In the genomic region with DNA sequence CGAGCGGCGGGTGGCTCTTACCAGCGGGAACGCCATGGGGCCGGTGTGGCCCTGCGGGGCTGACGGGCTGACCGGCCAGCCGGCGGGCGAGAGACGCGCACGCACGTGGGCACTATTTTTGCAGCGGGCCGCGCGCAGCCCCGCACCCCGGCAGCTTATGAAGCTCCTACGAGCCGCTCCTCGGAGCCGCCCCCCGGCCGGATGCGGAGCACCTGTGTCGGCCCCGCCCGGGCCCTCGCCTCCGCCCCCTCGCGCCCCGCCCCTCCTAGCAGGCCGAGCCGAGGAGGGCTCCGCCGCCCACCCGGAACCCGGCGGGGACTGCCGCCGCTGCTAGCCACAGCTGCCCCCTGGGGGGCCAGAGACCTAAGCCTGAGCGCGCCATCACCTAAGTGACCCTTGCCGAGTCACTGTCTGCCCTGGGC, we compare ENCODE assay signal across 8 cellular contexts. TPM values are rescaled to one million over a fixed set of nuclear protein-coding genes. Genes with fewer than 3 reads are reported as not detected.
DNase-seq lines count a peak whose midpoint lies in the region; ATAC-seq lines count a peak whose summit lies in the region.

No MANE protein-coding gene starts in this region.

- H3K9me3 ChIP-seq in CD4-positive, alpha-beta memory T cell (ENCODE audit: control insufficient read depth in 1 of 2, low read length in 2 of 2), result no peaks in the 10 kb centered on the region
- no peaks in the 10 kb centered on the region for H3K9me3 ChIP-seq in HUES64 (ENCODE audit: insufficient read depth, low read depth, low read length)

- H3K27ac Mint-ChIP-seq in CD4-positive, alpha-beta memory T cell, result no peak overlapping the region
- H3K27ac Mint-ChIP-seq in activated naive CD4-positive, alpha-beta T cell treated with anti-CD3 and anti-CD28 coated beads, Interleukin-2, amount 50 U/mL, for 72 hours, result no peak overlapping the region

- intact Hi-C loops in CD4-positive, alpha-beta memory T cell (cut with micrococcal nuclease), result no loop called here

- no peaks in the 10 kb centered on the region for H3K36me3 Mint-ChIP-seq in CD4-positive, alpha-beta memory T cell
- no peaks in the 10 kb centered on the region for H3K36me3 Mint-ChIP-seq in activated naive CD4-positive, alpha-beta T cell treated with anti-CD3 and anti-CD28 coated beads, Interleukin-2, amount 50 U/mL, for 72 hours

- CTCF ChIA-PET in CD4-positive, alpha-beta memory T cell (lab: Charles Lee; ENCODE audit: partially characterized antibody), result no interaction called here

- POLR2A ChIA-PET in CD4-positive, alpha-beta memory T cell (lab: Charles Lee; ENCODE audit: partially characterized antibody), result interaction anchor here (0.6 to 2.2 kb wide), 4 partner anchors 32 to 441 kb away, joined by 3 to 13 read pairs (median 4); a partner anchor contains a TSS

- peak overlapping the region in 1 of 2 donors; percentile 19 for H3K4me3 ChIP-seq in CD4-positive, alpha-beta memory T cell (ENCODE audit: low read length in 2 of 2)
- H3K4me3 ChIP-seq in HUES64 (ENCODE audit: low read length), result peak overlapping the region; percentile 27

- no peaks in the 10 kb centered on the region for H3K36me3 ChIP-seq in CD4-positive, alpha-beta memory T cell (ENCODE audit: insufficient read depth, low read length)
- no peaks in the 10 kb centered on the region for H3K36me3 ChIP-seq in HUES64 (ENCODE audit: insufficient read depth, low read length)

- no peak overlapping the region for H3K9ac ChIP-seq in HUES64 (ENCODE audit: low read depth, low read length)

- peaks cover 17% of the 10 kb centered on the region for H3K4me1 ChIP-seq in CD4-positive, alpha-beta memory T cell (ENCODE audit: insufficient read depth, low read length)
- H3K4me1 ChIP-seq in HUES64 (ENCODE audit: insufficient read depth, low read length), result no peaks in the 10 kb centered on the region; the same call in 1 of the 2 replicates

- peaks cover 35 to 39% of the 10 kb centered on the region in 2 donors for H3K27me3 Mint-ChIP-seq in CD4-positive, alpha-beta memory T cell

- H3K27me3 ChIP-seq in CD4-positive, alpha-beta memory T cell (ENCODE audit: insufficient read depth, low read length), result peaks cover 13% of the 10 kb centered on the region
- H3K27me3 ChIP-seq in HUES64 (ENCODE audit: insufficient read depth, low read length), result peaks cover 78% of the 10 kb centered on the region

- ATAC-seq in activated naive CD4-positive, alpha-beta T cell treated with anti-CD3 and anti-CD28 coated beads, Interleukin-2, amount 50 U/mL, for 72 hours, result peak; percentile 56 to 72
- no peak for ATAC-seq in HG02678 (IDR thresholded peaks at IDR 0.05; ENCODE audit: unreplicated experiment)

- peak overlapping the region; percentile 52 to 84 (median 63) for H3K4me3 Mint-ChIP-seq in CD4-positive, alpha-beta memory T cell

- peak in 4 of 5 donors; percentile 15 to 33 (median 22) for DNase-seq in CD4-positive, alpha-beta memory T cell
- DNase-seq in activated naive CD4-positive, alpha-beta T cell treated with anti-CD3 and anti-CD28 coated beads, Interleukin-2, amount 50 U/mL, for 72 hours (ENCODE audit: low spot score in 2 of 2), result peak in 1 of 2 donors; percentile 10
- DNase-seq in iPS-NIHi7 (ENCODE audit: extremely low spot score), result peak; percentile 76
- peak; percentile 63 for DNase-seq in stimulated activated CD4-positive, alpha-beta T cell treated with anti-CD3 and anti-CD28 coated beads, Interleukin-4, amount 100 ng/mL, for 1 hour
- DNase-seq in epidermal melanocyte (ENCODE audit: insufficient read length, low spot score), result no peak
- no peak for DNase-seq in CD1c-positive myeloid dendritic cell (ENCODE audit: extremely low spot score)

- WGBS in HUES64, result under 1% methylated on average over 49 of the region's 49 CpGs

- H3K4me1 Mint-ChIP-seq in CD4-positive, alpha-beta memory T cell, result peaks cover 3 to 15% (median 9%) of the 10 kb centered on the region in 4 donors

- H3K27ac ChIP-seq in CD4-positive, alpha-beta memory T cell (ENCODE audit: low read depth, low read length), result no peak overlapping the region
- H3K27ac ChIP-seq in HUES64 (ENCODE audit: low read depth, low read length), result no peak overlapping the region

- peaks cover 0 to 3% (median 0%) of the 10 kb centered on the region in 8 donors for H3K9me3 Mint-ChIP-seq in CD4-positive, alpha-beta memory T cell
- no peaks in the 10 kb centered on the region for H3K9me3 Mint-ChIP-seq in activated naive CD4-positive, alpha-beta T cell treated with anti-CD3 and anti-CD28 coated beads, Interleukin-2, amount 50 U/mL, for 72 hours

RNA-seq across cellular contexts. Expression of a gene that starts 0.7 kb away (rescaled TPM):
- under 1 TPM; 0.17 to 0.38 TPM for total RNA-seq in CD4-positive, alpha-beta memory T cell
- under 1 TPM; 0.39 to 0.55 TPM for polyA plus RNA-seq in CD4-positive, alpha-beta memory T cell
- 1.8 TPM for polyA plus RNA-seq in HUES64 (2013, experiment 1 of 2)
- 3.1 TPM for polyA plus RNA-seq in HUES64 (2013, experiment 2 of 2)
- total RNA-seq in activated naive CD4-positive, alpha-beta T cell treated with anti-CD3 and anti-CD28 coated beads, Interleukin-2, amount 50 U/mL, for 72 hours, result not detected

Comparison
In these comparisons a context has a peak if more than half of its experiments do, and no peak if none do; other contexts are left out.
1. DNase-seq: peak in CD4-positive, alpha-beta memory T cell (4 of 5), iPS-NIHi7 (single experiment) and stimulated activated CD4-positive, alpha-beta T cell treated with anti-CD3 and anti-CD28 coated beads, Interleukin-4, amount 100 ng/mL, for 1 hour (single experiment); none in epidermal melanocyte (single experiment) and CD1c-positive myeloid dendritic cell (single experiment).